ENCODE assay signal across 8 cellular contexts in the genomic region with DNA sequence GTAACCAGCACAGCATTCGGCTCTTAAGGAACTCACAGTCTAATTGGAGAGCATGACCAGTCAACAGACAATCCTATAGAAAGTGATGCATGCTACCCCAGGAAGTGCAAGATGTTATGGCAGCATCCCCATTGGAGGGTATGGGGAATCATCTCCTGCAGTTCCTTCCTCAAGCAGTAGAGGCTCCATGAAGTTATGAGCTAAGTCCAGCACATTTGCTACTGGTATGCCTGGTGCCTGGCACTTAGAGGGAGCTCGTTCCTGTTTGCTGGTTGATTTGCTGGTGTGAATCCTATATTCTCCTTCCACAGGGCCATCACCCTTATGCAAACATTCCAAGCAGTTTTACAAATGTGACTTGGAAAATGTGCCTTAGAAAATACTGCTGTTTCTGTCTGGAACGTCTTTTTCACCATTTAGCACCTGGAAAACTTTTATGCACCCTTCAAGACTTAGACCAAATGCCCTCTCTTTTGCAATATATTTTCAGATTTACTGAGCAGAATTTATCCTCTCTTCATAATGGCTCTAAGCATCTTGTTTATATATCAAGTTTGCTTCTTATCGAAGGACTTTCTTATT.
A peak's percentile ranks its signal among the peaks of the same experiment; 100 is the strongest.
DNase-seq lines count a peak whose midpoint lies in the region; ATAC-seq and TF ChIP-seq lines count a peak whose summit lies in the region.

No MANE protein-coding gene starts in this region.

- H2AFZ ChIP-seq in PC-3 (ENCODE audit: low read length) (no peak overlapping the region), smooth muscle cell (ENCODE audit: low read depth) (no peak overlapping the region)

- POLR2A ChIA-PET in PC-3 (lab: Charles Lee; ENCODE audit: unreplicated experiment) = no interaction called here

- no peaks in the 10 kb centered on the region for H3K9me2 ChIP-seq in PC-3 (replicated peaks; ENCODE audit: low read length)

- no peak overlapping the region for H3K4me2 ChIP-seq in PC-3 (ENCODE audit: low read length)
- H3K4me2 ChIP-seq in smooth muscle cell = no peak overlapping the region

- no TSS peak for BruUV-seq in PC-3 (replicated peaks; lab: Mats Ljungman, UMichigan)

- WGBS in esophagus squamous epithelium, 2 donors = 41 to 49% methylated on average over 4 of the region's 4 CpGs
- WGBS in smooth muscle cell (ENCODE audit: low lambda C conversion rate) = 48% methylated on average over 4 of the region's 4 CpGs

- H3K9me3 ChIP-seq in PC-3 (ENCODE audit: low read length) (no peaks in the 10 kb centered on the region), esophagus squamous epithelium (no peaks in the 10 kb centered on the region), smooth muscle cell (replicated peaks; ENCODE audit: low read depth) (no peaks in the 10 kb centered on the region)

- no peaks in the 10 kb centered on the region for H3K79me2 ChIP-seq in PC-3 (ENCODE audit: low read length)
- H3K79me2 ChIP-seq in smooth muscle cell (ENCODE audit: low read depth) = no peaks in the 10 kb centered on the region

- ATAC-seq in PC-3 (peak; percentile 78), HG03280 (IDR thresholded peaks at IDR 0.05; ENCODE audit: unreplicated experiment) (no peak), GM18511 (IDR thresholded peaks at IDR 0.05; ENCODE audit: unreplicated experiment) (no peak)

- CTCF ChIA-PET in PC-3 (lab: Charles Lee) = interaction anchor here (0.5 to 1.1 kb wide), 3 partner anchors 216 to 503 kb away, joined by 3 to 9 read pairs (median 4); no protein-coding TSS in a partner anchor

- no peak overlapping the region for H3K9ac ChIP-seq in PC-3 (ENCODE audit: low read length)
- H3K9ac ChIP-seq in smooth muscle cell (ENCODE audit: low read depth) = no peak overlapping the region

- H3K27me3 ChIP-seq in PC-3 (ENCODE audit: low read length) (peaks cover 12% of the 10 kb centered on the region; the same call in 1 of the 2 replicates), esophagus squamous epithelium (peaks cover 0 to 18% (median 0%) of the 10 kb centered on the region in 4 donors), smooth muscle cell (ENCODE audit: low read depth) (peaks cover 53% of the 10 kb centered on the region)

- H3K4me3 ChIP-seq in PC-3 (ENCODE audit: low read length) (no peak overlapping the region), esophagus squamous epithelium (no peak overlapping the region), smooth muscle cell (no peak overlapping the region)

- TF ChIP-seq POLR2A in esophagus squamous epithelium (IDR thresholded peaks at IDR 0.05) = no peak

- TF ChIP-seq CTCF in PC-3 (conservative IDR thresholded peaks at IDR 0.05; ENCODE audit: low read depth, low read length) = peak; percentile 69
- peak in 5 of 6 experiments; percentile 19 to 55 (median 30) for TF ChIP-seq CTCF in esophagus squamous epithelium (IDR thresholded peaks at IDR 0.05)
- peak; percentile 37 for TF ChIP-seq CTCF in smooth muscle cell (IDR thresholded peaks at IDR 0.05; ENCODE audit: borderline replicate concordance, insufficient read depth, poor library complexity, severe bottlenecking)

- H4K20me1 ChIP-seq in PC-3 (ENCODE audit: low read length) = no peaks in the 10 kb centered on the region
- H4K20me1 ChIP-seq in smooth muscle cell (ENCODE audit: low read depth) = no peaks in the 10 kb centered on the region

- H3K4me1 ChIP-seq in PC-3 (ENCODE audit: insufficient read depth, low read length) (no peaks in the 10 kb centered on the region), esophagus squamous epithelium (no peaks in the 10 kb centered on the region), smooth muscle cell (ENCODE audit: low read depth) (no peaks in the 10 kb centered on the region)

- H3K36me3 ChIP-seq in PC-3 (ENCODE audit: low read depth, low read length) (no peaks in the 10 kb centered on the region), esophagus squamous epithelium (no peaks in the 10 kb centered on the region), smooth muscle cell (ENCODE audit: low read depth) (no peaks in the 10 kb centered on the region)

- H3F3A ChIP-seq in PC-3 (ENCODE audit: low read length, unreplicated experiment) (no peaks in the 10 kb centered on the region), smooth muscle cell (ENCODE audit: low read depth) (no peaks in the 10 kb centered on the region)

- DNase-seq in NCI-H345 (lab: John Stamatoyannopoulos, UW) (peak; percentile 3), NCI-H345 treated with DMSO at 0.1 percent for 48 hours (lab: John Stamatoyannopoulos, UW; ENCODE audit: unreplicated experiment) (no peak), HuH-7 (ENCODE audit: low spot score) (peak; percentile 24), PC-3 (peak; percentile 66), esophagus squamous epithelium (lab: John Stamatoyannopoulos, UW) (no peak), smooth muscle cell (lab: John Stamatoyannopoulos, UW; ENCODE audit: unreplicated experiment) (no peak)

- intact Hi-C loops in PC-3 (cut with micrococcal nuclease) = loop anchor here (10.0 kb wide), 1 partner anchor 202 kb away; no protein-coding TSS in a partner anchor
- intact Hi-C loops in esophagus squamous epithelium (cut with DNase I) = no loop called here

- H3K27ac ChIP-seq in PC-3 (ENCODE audit: low read length) (no peak overlapping the region), esophagus squamous epithelium (no peak overlapping the region), smooth muscle cell (ENCODE audit: low read depth) (no peak overlapping the region)

Comparison
In these comparisons a context has a peak if more than half of its experiments do, and no peak if none do; other contexts are left out.
1. DNase-seq: peak in NCI-H345 (single experiment), HuH-7 (single experiment) and PC-3 (single experiment); none in NCI-H345 treated with DMSO at 0.1 percent for 48 hours (single experiment), esophagus squamous epithelium (single experiment) and smooth muscle cell (single experiment).
2. Peak in every context shown above with its lines, with median percentiles within 50 percentile points of each other: CTCF ChIP-seq.